20 cellular contexts compared by ENCODE assay signal in genomic region chr17:74686761-74687160, GRCh38. TPM values are rescaled to one million over a fixed set of nuclear protein-coding genes. Genes with fewer than 3 reads are reported as not detected.
A peak's percentile ranks its signal among the peaks of the same experiment; 100 is the strongest.
DNase-seq lines count a peak whose midpoint lies in the region; ATAC-seq and TF ChIP-seq lines count a peak whose summit lies in the region.
"Had no signal": no experiment of that assay in that cellular context is flagged by ENCODE, and none has a peak within 500 bp of the region (broad histone marks: within the 10 kb centered on the region; RNA-seq: fewer than 3 reads in every experiment).

No MANE protein-coding gene starts in this region.

- no peak for TF ChIP-seq POLR2A in right lobe of liver (IDR thresholded peaks at IDR 0.05)

- CTCF ChIA-PET in Panc1 (lab: Charles Lee) = interaction anchor here (0.6 to 0.7 kb wide), 3 partner anchors 10 to 149 kb away, joined by 3 read pairs; no protein-coding TSS in a partner anchor

- H3K36me3 ChIP-seq in Panc1 (ENCODE audit: control insufficient read depth, insufficient read depth, low read length) = no peaks in the 10 kb centered on the region
- H3K36me3 ChIP-seq in right lobe of liver = no peaks in the 10 kb centered on the region
- H3K36me3 ChIP-seq: heart right ventricle, thyroid gland had no signal

- peak; percentile 45 for DNase-seq in G401 (ENCODE audit: low spot score)
- DNase-seq in M059J (ENCODE audit: low read depth) = peak; percentile 4
- no peak for DNase-seq in Panc1 (ENCODE audit: low read depth, low spot score)
- DNase-seq in right lobe of liver = no peak
- no peak for DNase-seq in coronary artery (ENCODE audit: low spot score)
- DNase-seq: activated CD4-positive, alpha-beta T cell treated with anti-CD3 and anti-CD28 coated beads, Interleukin-2, amount 50 U/mL, for 48 hours; activated T-cell treated with anti-CD3 and anti-CD28 coated beads, Interleukin-2, amount 50 U/mL, for 72 hours; heart right ventricle; kidney; NCI-H1417 treated with DMSO at 0.1 percent for 48 hours; nucleus accumbens; stimulated activated CD4-positive, alpha-beta T cell treated with anti-CD3 and anti-CD28 coated beads, Interleukin-4, amount 100 ng/mL, for 1 hour; stimulated activated CD8-positive, alpha-beta memory T cell treated with anti-CD3 and anti-CD28 coated beads, Interleukin-4, amount 100 ng/mL, for 48 hours; T1000; thyroid gland had no signal

- peaks cover 4% of the 10 kb centered on the region for H3K27me3 ChIP-seq in Panc1 (ENCODE audit: control insufficient read depth, insufficient read depth, low read length)
- no peaks in the 10 kb centered on the region for H3K27me3 ChIP-seq in right lobe of liver
- H3K27me3 ChIP-seq: thyroid gland had no signal

- H3K9me3 ChIP-seq in Panc1 (ENCODE audit: control insufficient read depth, insufficient read depth, low read depth, low read length) (no peaks in the 10 kb centered on the region), right lobe of liver (no peaks in the 10 kb centered on the region)
- H3K9me3 ChIP-seq: heart right ventricle, thyroid gland had no signal

- POLR2A ChIA-PET in Panc1 (lab: Charles Lee) = no interaction called here

- intact Hi-C loops in Panc1 (cut with micrococcal nuclease; ENCODE audit: unreplicated experiment) = no loop called here
- intact Hi-C loops in right lobe of liver (cut with DNase I) = no loop called here

- ATAC-seq in Panc1 (peak; percentile 77; the same call in 1 of the 2 replicates), right lobe of liver (peak; percentile 25 to 61 (median 54)), HG02981 (IDR thresholded peaks at IDR 0.05; ENCODE audit: unreplicated experiment) (no peak), HG02588 (IDR thresholded peaks at IDR 0.05; ENCODE audit: unreplicated experiment) (no peak)
- ATAC-seq: activated T-cell treated with anti-CD3 and anti-CD28 coated beads, Interleukin-2, amount 50 U/mL, for 72 hours; K562 had no signal

- in situ Hi-C loops in G401 (cut with HindIII; ENCODE audit: low sequenced_read_pairs) (no loop called here), Panc1 (cut with HindIII; ENCODE audit: low pct_unique_long_range_greater_than_20kb, low sequenced_read_pairs) (no loop called here)

- H3K4me3 ChIP-seq in Panc1 (ENCODE audit: low read depth in 2 of 2, low read length in 2 of 2) (no peak overlapping the region), right lobe of liver (no peak overlapping the region), coronary artery (no peak overlapping the region)
- H3K4me3 ChIP-seq: heart right ventricle, K562, thyroid gland had no signal

- no TSS peak for BruUV-seq in Panc1 (replicated peaks; lab: Mats Ljungman, UMichigan)

- 15% methylated on average over 5 of the region's 5 CpGs for WGBS in right lobe of liver (ENCODE audit: insufficient coverage, low coverage, low lambda C conversion rate, missing lambda C conversion rate)

- no peak overlapping the region for H3K27ac ChIP-seq in Panc1 (ENCODE audit: low read length)
- H3K27ac ChIP-seq in right lobe of liver = no peak overlapping the region
- H3K27ac ChIP-seq in coronary artery = no peak overlapping the region
- H3K27ac ChIP-seq: heart right ventricle, thyroid gland had no signal

- H3K4me1 ChIP-seq in Panc1 (ENCODE audit: control insufficient read depth, insufficient read depth, low read length) = no peaks in the 10 kb centered on the region
- H3K4me1 ChIP-seq in right lobe of liver = no peaks in the 10 kb centered on the region
- H3K4me1 ChIP-seq: thyroid gland had no signal

- TF ChIP-seq CTCF in Panc1 (IDR thresholded peaks at IDR 0.05) (no peak; the same call in 1 of the 2 replicates), right lobe of liver (IDR thresholded peaks at IDR 0.05) (peak in 1 of 4 donors; percentile 5), coronary artery (IDR thresholded peaks at IDR 0.05) (no peak)

RNA-seq across cellular contexts. Expression of gene CD300LF, which starts 26.0 kb away (rescaled TPM):
- total RNA-seq in G401 (2014; rRNA removed; shearing (Covaris generic)) = not detected in 2 replicates
- not detected in 2 replicates for total RNA-seq in M059J (2014; rRNA removed; shearing (Covaris generic))
- total RNA-seq in Panc1 (2021; ENCODE audit: unreplicated experiment) (not detected), right lobe of liver (1 to 10 TPM in 2 of 6 experiments, under 1 TPM in 3, not detected in 1; 0.44 to 2.6 (median 0.74) TPM)
- polyA plus RNA-seq in Panc1 (2012; ENCODE audit: insufficient read length) = not detected
- total RNA-seq: activated T-cell treated with anti-CD3 and anti-CD28 coated beads, Interleukin-2, amount 50 U/mL, for 72 hours; Daoy; H4; K562; thyroid gland had no signal
- polyA plus RNA-seq: K562 had no signal

RNA-seq across cellular contexts. Expression of gene RAB37, which starts 50.3 kb away (rescaled TPM):
- 1.4 and 4.2 TPM in 2 replicates for total RNA-seq in G401 (2014; rRNA removed; shearing (Covaris generic))
- not detected in 2 replicates for total RNA-seq in M059J (2014; rRNA removed; shearing (Covaris generic))
- total RNA-seq in Panc1 (2021; ENCODE audit: unreplicated experiment) (1.5 TPM), right lobe of liver (10 to 100 TPM in 3 of 6 experiments, 1 to 10 TPM in 3; 5.0 to 14.4 (median 9.0) TPM)
- polyA plus RNA-seq in Panc1 (2012; ENCODE audit: insufficient read length) = 1.2 TPM
- total RNA-seq: Daoy, H4 had no signal

Comparison
In these comparisons a context has a peak if more than half of its experiments do, and no peak if none do; other contexts are left out.
1. DNase-seq: peak in G401 (single experiment) and M059J (single experiment); none in Panc1 (single experiment), right lobe of liver (0 of 3) and coronary artery (single experiment).
2. ATAC-seq: peak in Panc1 (single experiment) and right lobe of liver (4 of 4); none in HG02981 (single experiment) and HG02588 (single experiment).